In the genomic region with DNA sequence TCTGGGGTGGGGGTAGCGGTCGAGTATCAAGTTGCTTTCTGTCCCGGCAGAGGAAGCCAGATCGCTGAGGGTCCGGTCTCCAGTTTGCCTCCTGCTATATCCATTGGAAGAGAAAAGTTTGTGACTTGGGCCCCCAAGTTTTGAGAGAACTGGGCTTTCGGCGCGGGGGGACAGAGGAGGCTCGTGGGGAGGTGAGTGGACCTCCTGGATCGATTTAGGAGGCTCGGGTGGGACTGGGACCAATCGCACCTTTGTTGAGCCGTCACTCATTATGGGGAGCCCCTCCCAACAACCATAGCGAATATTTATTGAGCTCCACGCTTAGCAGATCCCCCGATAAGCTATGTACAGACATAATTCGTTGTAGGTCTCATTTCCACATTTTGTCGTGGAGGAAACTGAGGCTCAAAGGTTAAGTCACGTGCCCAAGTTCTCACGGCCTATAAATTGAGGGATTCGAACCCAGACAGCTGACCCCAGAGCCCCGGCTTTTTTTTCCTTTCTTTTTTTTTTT, we compare ENCODE assay signal across 8 cellular contexts.
DNase-seq lines count a peak whose midpoint lies in the region; ATAC-seq and TF ChIP-seq lines count a peak whose summit lies in the region.

No MANE protein-coding gene starts in this region.

- TF ChIP-seq CTCF in neutrophil (IDR thresholded peaks at IDR 0.05), result no peak

- peak overlapping the region; percentile 82 for H3K9ac ChIP-seq in NT2/D1 (ENCODE audit: insufficient read length, low read depth)
- H3K9ac ChIP-seq in endocrine pancreas (ENCODE audit: control insufficient read depth, insufficient read depth, low read length), result peak overlapping the region; percentile 97

- ATAC-seq in GM18505 (IDR thresholded peaks at IDR 0.05; ENCODE audit: unreplicated experiment) (no peak), GM18517 (IDR thresholded peaks at IDR 0.05; ENCODE audit: unreplicated experiment) (no peak)

- H3K9me3 ChIP-seq in NT2/D1 (ENCODE audit: insufficient read depth, low read length) (no peaks in the 10 kb centered on the region), endocrine pancreas (ENCODE audit: control insufficient read depth, low read length) (no peaks in the 10 kb centered on the region), neutrophil (no peaks in the 10 kb centered on the region)

- no peak for DNase-seq in NT2/D1 (ENCODE audit: low read depth, low spot score)
- no peak for DNase-seq in NCI-H1048 (lab: John Stamatoyannopoulos, UW)
- DNase-seq in DMS 273 treated with DMSO at 0.1 percent for 48 hours (lab: John Stamatoyannopoulos, UW), result no peak
- no peak for DNase-seq in NCI-H1436 treated with DMSO at 0.1 percent for 48 hours (lab: John Stamatoyannopoulos, UW)

- peak overlapping the region; percentile 100 for H3K27ac ChIP-seq in neutrophil

- no peaks in the 10 kb centered on the region for H3K27me3 ChIP-seq in NT2/D1 (ENCODE audit: insufficient read depth, insufficient read length)
- no peaks in the 10 kb centered on the region for H3K27me3 ChIP-seq in endocrine pancreas (ENCODE audit: control insufficient read depth, insufficient read depth, low read length)
- no peaks in the 10 kb centered on the region for H3K27me3 ChIP-seq in neutrophil

- H3K4me3 ChIP-seq in NT2/D1 (ENCODE audit: insufficient read length, low read depth), result peak overlapping the region; percentile 92
- peak overlapping the region; percentile 77 for H3K4me3 ChIP-seq in endocrine pancreas (ENCODE audit: control insufficient read depth, insufficient read depth, low read length)
- H3K4me3 ChIP-seq in neutrophil (ENCODE audit: low read depth in 1 of 2, low read length in 1 of 2), result peak overlapping the region; percentile 98 to 99

- peaks cover 50% of the 10 kb centered on the region for H3K36me3 ChIP-seq in NT2/D1 (ENCODE audit: insufficient read depth, insufficient read length, low read length)
- H3K36me3 ChIP-seq in endocrine pancreas (ENCODE audit: control insufficient read depth, insufficient read depth, low read length), result peaks cover 3% of the 10 kb centered on the region
- H3K36me3 ChIP-seq in neutrophil, result peaks cover 12% of the 10 kb centered on the region

- no peaks in the 10 kb centered on the region for H3K4me1 ChIP-seq in NT2/D1 (ENCODE audit: insufficient read depth, insufficient read length)
- H3K4me1 ChIP-seq in endocrine pancreas (ENCODE audit: control insufficient read depth, insufficient read depth, low read length), result no peaks in the 10 kb centered on the region
- peaks cover 50 to 57% of the 10 kb centered on the region in 2 experiments for H3K4me1 ChIP-seq in neutrophil (ENCODE audit: control insufficient read depth in 1 of 2, insufficient read depth in 1 of 2, low read depth in 1 of 2, low read length in 1 of 2)

- peak; percentile 59 for TF ChIP-seq POLR2A in GM18505 (IDR thresholded peaks at IDR 0.05; ENCODE audit: borderline replicate concordance, extremely low read depth, insufficient read depth, insufficient read length)
